ENCODE assay signal across 16 cellular contexts in the genomic region with DNA sequence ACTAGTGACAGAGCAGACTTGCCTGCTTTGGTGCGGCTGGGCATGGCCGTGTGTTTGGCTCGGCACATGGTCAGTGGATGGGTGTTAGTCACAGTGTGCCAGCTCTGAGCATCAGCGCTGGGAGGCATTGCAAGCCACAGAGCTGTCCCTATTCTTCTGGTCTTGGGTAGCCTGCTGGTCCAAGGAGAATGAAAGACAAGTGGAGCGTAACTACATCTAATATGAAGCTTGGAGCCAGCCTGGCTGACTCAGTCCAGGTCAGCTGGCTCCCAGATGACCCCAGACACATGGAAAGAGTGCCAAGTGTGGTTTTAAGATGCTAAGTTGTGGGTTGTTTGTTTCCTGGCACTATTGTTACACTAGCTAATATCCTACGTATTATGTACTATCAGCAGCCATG.
"Had no signal": no experiment of that assay in that cellular context is flagged by ENCODE, and none has a peak within 500 bp of the region (broad histone marks: within the 10 kb centered on the region; RNA-seq: fewer than 3 reads in every experiment).

No MANE protein-coding gene starts in this region.

- H3K79me2 ChIP-seq: hepatocyte had no signal

- H2AFZ ChIP-seq: hepatocyte had no signal

- H3K4me1 ChIP-seq: gastroesophageal sphincter, stomach had no signal

- H3K36me3 Mint-ChIP-seq: activated CD8-positive, alpha-beta memory T cell treated with anti-CD3 and anti-CD28 coated beads, Interleukin-2, amount 10 ng/mL, durations not matched to agents 7 days and 5 days; activated naive CD8-positive, alpha-beta T cell had no signal

- DNase-seq: activated CD4-positive, alpha-beta T cell treated with anti-CD3 and anti-CD28 coated beads, Interleukin-2, amount 50 U/mL, for 4 hours; activated CD4-positive, CD25-positive, alpha-beta regulatory T cell treated with anti-CD3 and anti-CD28 coated beads, Interleukin-2, amount 50 U/mL, for 72 hours; activated CD8-positive, alpha-beta memory T cell treated with anti-CD3 and anti-CD28 coated beads, Interleukin-2, amount 10 ng/mL, durations not matched to agents 7 days and 5 days; activated gamma-delta T cell; activated T-cell treated with anti-CD3 and anti-CD28 coated beads, Interleukin-2, amount 50 U/mL, for 48 hours; cortex of kidney; effector CD8-positive, alpha-beta T cell; left colon; stimulated activated CD4-positive, alpha-beta T cell treated with anti-CD3 and anti-CD28 coated beads, Interleukin-4, amount 100 ng/mL, for 4 hours; stomach had no signal

- H3K4me3 ChIP-seq: gastroesophageal sphincter, hepatocyte, skin epidermis, stomach, thoracic aorta had no signal

- H3K4me2 ChIP-seq: hepatocyte had no signal

- H3K27ac Mint-ChIP-seq: activated CD8-positive, alpha-beta memory T cell treated with anti-CD3 and anti-CD28 coated beads, Interleukin-2, amount 10 ng/mL, durations not matched to agents 7 days and 5 days; activated naive CD8-positive, alpha-beta T cell; nephron had no signal

- H3K36me3 ChIP-seq: gastroesophageal sphincter, stomach, thoracic aorta had no signal

- H3K27me3 Mint-ChIP-seq: activated CD8-positive, alpha-beta memory T cell treated with anti-CD3 and anti-CD28 coated beads, Interleukin-2, amount 10 ng/mL, durations not matched to agents 7 days and 5 days; activated naive CD8-positive, alpha-beta T cell had no signal

- H3K4me3 Mint-ChIP-seq: activated CD8-positive, alpha-beta memory T cell treated with anti-CD3 and anti-CD28 coated beads, Interleukin-2, amount 10 ng/mL, durations not matched to agents 7 days and 5 days; activated naive CD8-positive, alpha-beta T cell; nephron had no signal

- H3K27me3 ChIP-seq: gastroesophageal sphincter, hepatocyte, stomach had no signal

- H3K4me1 Mint-ChIP-seq: activated CD8-positive, alpha-beta memory T cell treated with anti-CD3 and anti-CD28 coated beads, Interleukin-2, amount 10 ng/mL, durations not matched to agents 7 days and 5 days; nephron had no signal

- H3K27ac ChIP-seq: gastroesophageal sphincter, hepatocyte, skin epidermis, stomach, thoracic aorta had no signal

- H3K9me3 ChIP-seq: gastroesophageal sphincter, stomach, thoracic aorta had no signal
